ENCODE assay signal across 9 cellular contexts in the genomic region with DNA sequence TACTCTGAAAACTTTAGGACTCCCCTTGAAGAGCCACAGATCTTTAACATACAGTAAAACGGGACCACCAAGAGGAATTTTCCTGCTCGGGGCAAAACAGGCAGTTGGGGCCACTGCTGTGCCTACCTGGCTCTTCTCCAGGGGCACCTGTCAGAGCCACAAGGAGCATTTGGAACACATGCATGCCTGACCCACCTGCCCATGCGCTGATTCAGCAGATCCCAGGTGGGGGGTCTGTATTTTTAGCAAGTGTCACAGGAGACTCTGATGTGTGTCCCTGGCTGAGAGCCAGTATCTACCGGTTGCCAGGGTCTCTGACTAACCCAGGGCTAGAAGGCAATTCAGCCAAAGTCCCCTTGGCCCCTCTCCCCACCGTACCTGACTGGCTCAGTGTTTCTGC. TPM values are rescaled to one million over a fixed set of nuclear protein-coding genes. Genes with fewer than 3 reads are reported as not detected.
DNase-seq lines count a peak whose midpoint lies in the region; ATAC-seq and TF ChIP-seq lines count a peak whose summit lies in the region.
"Had no signal": no experiment of that assay in that cellular context is flagged by ENCODE, and none has a peak within 500 bp of the region (broad histone marks: within the 10 kb centered on the region; RNA-seq: fewer than 3 reads in every experiment).

No MANE protein-coding gene starts in this region.

- POLR2A ChIA-PET in IMR-90 (lab: Charles Lee; ENCODE audit: unreplicated experiment) = no interaction called here
- POLR2A ChIA-PET in OCI-LY7 (lab: Charles Lee) = interaction anchor here (9.6 kb wide), 1 partner anchor 57 kb away, joined by 153 read pairs; no protein-coding TSS in a partner anchor

- no peak overlapping the region for H3K27ac ChIP-seq in IMR-90 (ENCODE audit: insufficient read depth, low read length)
- no peak overlapping the region for H3K27ac ChIP-seq in OCI-LY7 (ENCODE audit: low read depth, low read length, poor library complexity, severe bottlenecking)

- CTCF ChIA-PET in IMR-90 (lab: Yijun Ruan, JAX) = no interaction called here
- CTCF ChIA-PET in OCI-LY7 (lab: Charles Lee; ENCODE audit: unreplicated experiment) = no interaction called here

- dilution Hi-C loops in IMR-90 (cut with HindIII; ENCODE audit: low sequenced_read_pairs, unreplicated experiment) = no loop called here

- H3K9me2 ChIP-seq in OCI-LY7 (ENCODE audit: insufficient read depth, low read length) = no peaks in the 10 kb centered on the region

- H3K9me3 ChIP-seq in IMR-90 (ENCODE audit: control insufficient read depth, insufficient read depth, low read length) = no peaks in the 10 kb centered on the region
- H3K9me3 ChIP-seq in OCI-LY7 (ENCODE audit: low read length) = no peaks in the 10 kb centered on the region

- H2BK120ac ChIP-seq in IMR-90 (ENCODE audit: low read depth, low read length) = no peak overlapping the region

- no peak overlapping the region for H3K56ac ChIP-seq in IMR-90 (ENCODE audit: extremely low read depth, insufficient read depth, low read length)

- H2AK5ac ChIP-seq in IMR-90 (ENCODE audit: low read depth, low read length) = no peak overlapping the region

- no peak overlapping the region for H3K4me3 ChIP-seq in IMR-90 (ENCODE audit: insufficient read depth, low read depth, low read length)
- H3K4me3 ChIP-seq in OCI-LY7 (ENCODE audit: low read depth, low read length, poor library complexity, severe bottlenecking) = no peak overlapping the region

- H3K36me3 Mint-ChIP-seq in glutamatergic neuron (ENCODE audit: unreplicated experiment) = no peaks in the 10 kb centered on the region
- no peaks in the 10 kb centered on the region for H3K36me3 Mint-ChIP-seq in stimulated activated memory B cell treated with anti-CD40 and anti-IgM and Interleukin-4, amounts not matched to agents 10 μg/mL and 1 μg/mL and 100 μg/mL, for 72 hours

- H3K27ac Mint-ChIP-seq in glutamatergic neuron (ENCODE audit: unreplicated experiment) = no peak overlapping the region
- H3K27ac Mint-ChIP-seq in stimulated activated memory B cell treated with anti-CD40 and anti-IgM and Interleukin-4, amounts not matched to agents 10 μg/mL and 1 μg/mL and 100 μg/mL, for 72 hours = peak overlapping the region; percentile 63

- TF ChIP-seq CTCF in IMR-90 (conservative IDR thresholded peaks at IDR 0.05; ENCODE audit: low read depth, low read length) = no peak
- TF ChIP-seq CTCF in OCI-LY7 (conservative IDR thresholded peaks at IDR 0.05; ENCODE audit: low read length) = no peak
- TF ChIP-seq CTCF in glutamatergic neuron (IDR thresholded peaks at IDR 0.05; ENCODE audit: partially characterized antibody, unreplicated experiment) = no peak

- peaks cover 98% of the 10 kb centered on the region for H3K79me2 ChIP-seq in OCI-LY7 (ENCODE audit: insufficient read depth, low read depth, low read length)

- H3K36me3 ChIP-seq in IMR-90 (ENCODE audit: control insufficient read depth, insufficient read depth, low read length) (peaks cover 7% of the 10 kb centered on the region; the same call in 1 of the 2 replicates), OCI-LY7 (ENCODE audit: insufficient read depth, low read length) (no peaks in the 10 kb centered on the region)

- H3K9ac ChIP-seq in IMR-90 (ENCODE audit: low read depth, low read length) = no peak overlapping the region

- H3K79me1 ChIP-seq in IMR-90 (ENCODE audit: low read depth in 1 of 2, low read length in 2 of 2) = peaks cover 0 to 74% of the 10 kb centered on the region in 2 experiments; a peak in 2 of 4 replicates

- H3K23ac ChIP-seq in IMR-90 (ENCODE audit: low read depth, low read length) = no peak overlapping the region

- ATAC-seq in IMR-90 (ENCODE audit: low read depth) = no peak
- no peak for ATAC-seq in stimulated activated memory B cell treated with anti-CD40 and anti-IgM and Interleukin-4, amounts not matched to agents 10 μg/mL and 1 μg/mL and 100 μg/mL, for 72 hours
- no peak for ATAC-seq in GM21390 (IDR thresholded peaks at IDR 0.05; ENCODE audit: unreplicated experiment)
- no peak for ATAC-seq in GM18505 (IDR thresholded peaks at IDR 0.05; ENCODE audit: unreplicated experiment)

- H2AK9ac ChIP-seq in IMR-90 (replicated peaks; ENCODE audit: low read depth, low read length, poor library complexity) = no peak overlapping the region

- H4K5ac ChIP-seq in IMR-90 (ENCODE audit: low read depth, low read length) = no peak overlapping the region

- H4K20me1 ChIP-seq in IMR-90 (ENCODE audit: insufficient read depth, low read length) (peaks cover 99% of the 10 kb centered on the region), OCI-LY7 (ENCODE audit: insufficient read depth, low read length) (peaks cover 47% of the 10 kb centered on the region)

- H3K4me3 Mint-ChIP-seq in glutamatergic neuron (ENCODE audit: unreplicated experiment) = peak overlapping the region; percentile 97
- no peak overlapping the region for H3K4me3 Mint-ChIP-seq in stimulated activated memory B cell treated with anti-CD40 and anti-IgM and Interleukin-4, amounts not matched to agents 10 μg/mL and 1 μg/mL and 100 μg/mL, for 72 hours

- peaks cover 8% of the 10 kb centered on the region for H3K27me3 Mint-ChIP-seq in glutamatergic neuron (ENCODE audit: unreplicated experiment)
- H3K27me3 Mint-ChIP-seq in stimulated activated memory B cell treated with anti-CD40 and anti-IgM and Interleukin-4, amounts not matched to agents 10 μg/mL and 1 μg/mL and 100 μg/mL, for 72 hours = no peaks in the 10 kb centered on the region

- BruUV-seq in IMR-90 (replicated peaks; lab: Mats Ljungman, UMichigan) = no TSS peak
- no TSS peak for BruUV-seq in OCI-LY7 (replicated peaks; lab: Mats Ljungman, UMichigan)

- no peak overlapping the region; the same call in 1 of the 2 replicates for H3K4me2 ChIP-seq in IMR-90 (ENCODE audit: low read depth, low read length)
- H3K4me2 ChIP-seq in OCI-LY7 (ENCODE audit: low read length) = peak overlapping the region; percentile 42

- H2BK20ac ChIP-seq in IMR-90 (ENCODE audit: low read depth, low read length) = no peak overlapping the region

- H3K4me1 ChIP-seq in IMR-90 (ENCODE audit: control insufficient read depth, insufficient read depth, low read length) (peaks cover 56% of the 10 kb centered on the region), OCI-LY7 (ENCODE audit: insufficient read depth, low read length, poor library complexity, severe bottlenecking) (peaks cover 99% of the 10 kb centered on the region)

- H3K18ac ChIP-seq in IMR-90 (ENCODE audit: low read depth, low read length) = no peak overlapping the region

- no peak overlapping the region for H3K14ac ChIP-seq in IMR-90 (replicated peaks; ENCODE audit: low read depth, low read length)

- peaks cover 60% of the 10 kb centered on the region for H3K4me1 Mint-ChIP-seq in glutamatergic neuron (ENCODE audit: low read depth, unreplicated experiment)
- H3K4me1 Mint-ChIP-seq in stimulated activated memory B cell treated with anti-CD40 and anti-IgM and Interleukin-4, amounts not matched to agents 10 μg/mL and 1 μg/mL and 100 μg/mL, for 72 hours = peaks cover 97% of the 10 kb centered on the region

- no peak overlapping the region for H4K91ac ChIP-seq in IMR-90 (ENCODE audit: insufficient read depth, low read depth, low read length)

- H3K9me3 Mint-ChIP-seq in glutamatergic neuron (ENCODE audit: unreplicated experiment) = peaks cover 5% of the 10 kb centered on the region
- H3K9me3 Mint-ChIP-seq in stimulated activated memory B cell treated with anti-CD40 and anti-IgM and Interleukin-4, amounts not matched to agents 10 μg/mL and 1 μg/mL and 100 μg/mL, for 72 hours = no peaks in the 10 kb centered on the region

- H4K8ac ChIP-seq in IMR-90 (ENCODE audit: low read depth in 2 of 2, low read length in 2 of 2) = no peak overlapping the region

- H3K9me1 ChIP-seq in IMR-90 (ENCODE audit: insufficient read depth, low read length) = peaks cover 60% of the 10 kb centered on the region

- H2AFZ ChIP-seq in IMR-90 (replicated peaks; ENCODE audit: low read length, poor library complexity) = no peak overlapping the region
- no peak overlapping the region for H2AFZ ChIP-seq in OCI-LY7 (ENCODE audit: low read length)

- no peaks in the 10 kb centered on the region for H3K27me3 ChIP-seq in IMR-90 (ENCODE audit: control insufficient read depth, insufficient read depth, low read length)

- in situ Hi-C loops in IMR-90 (cut with MboI; ENCODE audit: low sequenced_read_pairs) = loop anchor here (10.0 kb wide), 1 partner anchor 55 kb away; no protein-coding TSS in a partner anchor

- no peak for TF ChIP-seq RAD21 in IMR-90 (IDR thresholded peaks at IDR 0.05; ENCODE audit: low read length)

- TF ChIP-seq POLR2A in IMR-90 (IDR thresholded peaks at IDR 0.05; ENCODE audit: low read depth, low read length) (no peak), GM18505 (IDR thresholded peaks at IDR 0.05; ENCODE audit: borderline replicate concordance, extremely low read depth, insufficient read depth, insufficient read length) (no peak)

- 17% methylated on average over 1 of the region's 5 CpGs; no CpG with 5 or more reads in 1 of the 2 experiments for WGBS in IMR-90 (ENCODE audit: extremely low coverage in 2 of 2, insufficient read length in 1 of 2), 2 experiments

- no peak overlapping the region for H2BK5ac ChIP-seq in IMR-90 (ENCODE audit: low read depth, low read length, poor library complexity, severe bottlenecking)

- no peak for DNase-seq in IMR-90
- DNase-seq in OCI-LY7 (ENCODE audit: low spot score) = no peak
- no peak for DNase-seq in glutamatergic neuron
- no peak for DNase-seq in NCI-H2107 treated with DMSO at 0.1 percent for 48 hours (lab: John Stamatoyannopoulos, UW; ENCODE audit: unreplicated experiment)
- DNase-seq: activated gamma-delta T cell treated with Interleukin-2 at 50 U/mL for 16 hours, SW 1271 had no signal

- H2BK15ac ChIP-seq in IMR-90 (ENCODE audit: low read depth, low read length) = no peak overlapping the region

- intact Hi-C loops in IMR-90 (cut with micrococcal nuclease) = no loop called here
- intact Hi-C loops in OCI-LY7 (cut with micrococcal nuclease; ENCODE audit: unreplicated experiment) = no loop called here

- H3K4ac ChIP-seq in IMR-90 (ENCODE audit: low read depth, low read length) = no peak overlapping the region

RNA-seq across cellular contexts. Expression of a gene that starts 6.5 kb away (rescaled TPM):
- total RNA-seq in IMR-90 (2012; rRNA removed) (79.4 and 114 TPM in 2 replicates), OCI-LY7 (2022) (118 and 145 TPM in 2 replicates), glutamatergic neuron (ENCODE audit: unreplicated experiment) (127 TPM)
- polyA plus RNA-seq in IMR-90 (2012; rRNA removed) = 150 and 156 TPM in 2 replicates
- 134 and 187 TPM in 2 replicates for polyA plus RNA-seq in IMR-90 (2012; cell fraction: cytosol; rRNA removed)
- polyA plus RNA-seq in IMR-90 (2012; cell fraction: nucleus; rRNA removed; ENCODE audit: low replicate concordance) = 152 and 213 TPM in 2 replicates
- total RNA-seq in OCI-LY7 (2014; rRNA removed; shearing (Covaris generic)) = 38.8 and 44.2 TPM in 2 replicates

RNA-seq across cellular contexts. Expression of a gene that starts 21.5 kb away (rescaled TPM):
- total RNA-seq in IMR-90 (2012; rRNA removed) = 1.1 and 1.3 TPM in 2 replicates
- 2.1 and 2.5 TPM in 2 replicates for polyA plus RNA-seq in IMR-90 (2012; rRNA removed)
- polyA plus RNA-seq in IMR-90 (2012; cell fraction: cytosol; rRNA removed) = 0.37 and 0.42 TPM in 2 replicates
- polyA plus RNA-seq in IMR-90 (2012; cell fraction: nucleus; rRNA removed; ENCODE audit: low replicate concordance) = 8.3 and 25.0 TPM in 2 replicates
- 0.23 and 1.2 TPM in 2 replicates for total RNA-seq in OCI-LY7 (2014; rRNA removed; shearing (Covaris generic))
- 1.6 and 2.6 TPM in 2 replicates for total RNA-seq in OCI-LY7 (2022)
- total RNA-seq in glutamatergic neuron (ENCODE audit: unreplicated experiment) = 4.8 TPM

RNA-seq across cellular contexts. Expression of a gene that starts 57.4 kb away (rescaled TPM):
- total RNA-seq in IMR-90 (2012; rRNA removed) (10.8 and 11.5 TPM in 2 replicates), OCI-LY7 (2022) (38.5 and 49.8 TPM in 2 replicates), glutamatergic neuron (ENCODE audit: unreplicated experiment) (35.7 TPM)
- polyA plus RNA-seq in IMR-90 (2012; rRNA removed) = 14.0 and 16.3 TPM in 2 replicates
- 14.2 and 27.2 TPM in 2 replicates for polyA plus RNA-seq in IMR-90 (2012; cell fraction: cytosol; rRNA removed)
- 9.2 and 13.7 TPM in 2 replicates for polyA plus RNA-seq in IMR-90 (2012; cell fraction: nucleus; rRNA removed; ENCODE audit: low replicate concordance)
- total RNA-seq in OCI-LY7 (2014; rRNA removed; shearing (Covaris generic)) = 35.2 and 49.8 TPM in 2 replicates
